In genomic region chr7:113715262-113715661, GRCh38 we compare ENCODE assay signal across 27 cellular contexts.
"Had no signal": no experiment of that assay in that cellular context is flagged by ENCODE, and none has a peak within 500 bp of the region (broad histone marks: within the 10 kb centered on the region; RNA-seq: fewer than 3 reads in every experiment).

No MANE protein-coding gene starts in this region.

- H3K36me3 ChIP-seq: brain microvascular endothelial cell, esophagus squamous epithelium had no signal

- H3K9me3 ChIP-seq: esophagus squamous epithelium had no signal

- H3K4me3 ChIP-seq: esophagus squamous epithelium had no signal

- H3K4me1 ChIP-seq: esophagus squamous epithelium had no signal

- ATAC-seq: activated CD4-positive, alpha-beta T cell treated with anti-CD3 and anti-CD28 coated beads for 36 hours; activated CD8-positive, alpha-beta memory T cell treated with anti-CD3 and anti-CD28 coated beads, Interleukin-2, amount 10 ng/mL, durations not matched to agents 7 days and 5 days; activated CD8-positive, alpha-beta T cell treated with anti-CD3 and anti-CD28 coated beads, Interleukin-2, amount 10 ng/mL, durations not matched to agents 7 days and 5 days; activated naive CD4-positive, alpha-beta T cell treated with anti-CD3 and anti-CD28 coated beads, Interleukin-2, amount 50 U/mL, for 72 hours; effector memory CD8-positive, alpha-beta T cell; T-helper 17 cell had no signal

- DNase-seq: activated CD4-positive, alpha-beta memory T cell treated with anti-CD3 and anti-CD28 coated beads for 36 hours; activated CD4-positive, alpha-beta T cell treated with anti-CD3 and anti-CD28 coated beads for 36 hours; activated CD4-positive, alpha-beta T cell treated with anti-CD3 and anti-CD28 coated beads, Interleukin-2, amount 10 ng/mL, durations not matched to agents 24 days and 14 days; activated CD4-positive, CD25-positive, alpha-beta regulatory T cell; activated CD4-positive, CD25-positive, alpha-beta regulatory T cell treated with anti-CD3 and anti-CD28 coated beads, Interleukin-2, amount 50 U/mL, for 72 hours; activated CD8-positive, alpha-beta memory T cell treated with anti-CD3 and anti-CD28 coated beads, Interleukin-2, amount 10 ng/mL, durations not matched to agents 7 days and 5 days; activated CD8-positive, alpha-beta memory T cell treated with anti-CD3 and anti-CD28 coated beads, Interleukin-2, amount 50 U/mL, for 4 hours; activated CD8-positive, alpha-beta T cell treated with anti-CD3 and anti-CD28 coated beads, Interleukin-2, amount 10 ng/mL, durations not matched to agents 7 days and 5 days; activated effector memory CD4-positive, alpha-beta T cell treated with anti-CD3 and anti-CD28 coated beads, Interleukin-2, amount 50 U/mL, for 16 hours; activated naive CD4-positive, alpha-beta T cell; activated naive CD4-positive, alpha-beta T cell treated with anti-CD3 and anti-CD28 coated beads, Interleukin-2, amount 10 ng/mL, durations not matched to agents 7 days and 5 days; activated T-cell treated with anti-CD3 and anti-CD28 coated beads, Interleukin-2, amount 50 U/mL, for 1 hour; activated T-cell treated with anti-CD3 and anti-CD28 coated beads, Interleukin-2, amount 50 U/mL, for 48 hours; amniotic stem cell; anterior cingulate cortex; brain microvascular endothelial cell; caudate nucleus; cortex of kidney; dermis blood vessel endothelial cell; effector CD4-positive, alpha-beta T cell; effector memory CD8-positive, alpha-beta T cell; esophagus squamous epithelium; glutamatergic neuron; T-helper 1 cell; T-helper 17 cell had no signal

- H3K27ac ChIP-seq: brain microvascular endothelial cell, epithelial cell of prostate, esophagus squamous epithelium had no signal

- H3K27me3 ChIP-seq: brain microvascular endothelial cell, esophagus squamous epithelium had no signal
